ENCODE assay signal across 8 cellular contexts in the genomic region with DNA sequence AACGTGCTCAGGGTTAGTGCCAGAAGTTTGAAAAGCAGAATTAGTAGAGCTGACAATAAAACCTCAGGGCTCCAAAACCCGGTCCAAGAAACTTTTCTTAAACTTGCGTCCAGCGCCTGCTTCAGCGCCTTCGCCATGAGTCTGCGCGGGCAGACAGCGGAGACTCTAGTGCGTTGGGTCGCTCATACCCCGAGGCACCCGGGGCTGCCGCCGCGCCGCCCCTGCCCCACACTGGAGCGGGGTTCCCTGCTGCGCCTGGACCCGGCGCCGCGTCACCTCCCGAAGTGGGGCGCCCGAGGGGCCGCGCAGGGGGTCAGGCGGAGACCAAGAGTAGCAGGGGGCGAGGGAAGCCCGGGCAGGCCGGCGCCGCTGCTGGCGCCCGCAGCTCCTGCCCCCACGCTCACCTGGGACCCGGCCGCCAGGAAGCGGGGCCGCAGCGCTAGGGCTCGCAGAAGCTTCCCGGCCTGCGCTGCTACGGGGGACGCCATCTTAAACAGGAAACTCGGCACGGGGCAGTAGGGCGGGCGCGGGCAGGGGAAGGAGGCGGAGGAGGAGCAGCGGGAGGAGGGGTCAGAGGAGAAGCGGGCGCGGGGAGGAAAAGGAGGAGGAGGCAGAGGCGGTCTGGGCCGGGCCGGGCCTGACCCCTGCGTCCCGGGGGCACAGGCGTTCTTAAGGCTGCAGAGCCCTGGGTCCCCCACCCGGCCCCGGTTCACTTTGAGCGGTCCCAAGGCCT. TPM values are rescaled to one million over a fixed set of nuclear protein-coding genes. Genes with fewer than 3 reads are reported as not detected.
DNase-seq lines count a peak whose midpoint lies in the region; ATAC-seq and TF ChIP-seq lines count a peak whose summit lies in the region.

A gene with protein sequence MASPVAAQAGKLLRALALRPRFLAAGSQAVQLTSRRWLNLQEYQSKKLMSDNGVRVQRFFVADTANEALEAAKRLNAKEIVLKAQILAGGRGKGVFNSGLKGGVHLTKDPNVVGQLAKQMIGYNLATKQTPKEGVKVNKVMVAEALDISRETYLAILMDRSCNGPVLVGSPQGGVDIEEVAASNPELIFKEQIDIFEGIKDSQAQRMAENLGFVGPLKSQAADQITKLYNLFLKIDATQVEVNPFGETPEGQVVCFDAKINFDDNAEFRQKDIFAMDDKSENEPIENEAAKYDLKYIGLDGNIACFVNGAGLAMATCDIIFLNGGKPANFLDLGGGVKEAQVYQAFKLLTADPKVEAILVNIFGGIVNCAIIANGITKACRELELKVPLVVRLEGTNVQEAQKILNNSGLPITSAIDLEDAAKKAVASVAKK (minus strand): TSS at position 514 of the 733 bp plus-strand sequence. CDS start 26 bp downstream, at position 488.

- TF ChIP-seq POLR2A in spleen (IDR thresholded peaks at IDR 0.05) = no peak

- peaks cover 0 to 11% (median 3%) of the 10 kb centered on the region in 6 donors for H3K9me3 Mint-ChIP-seq in immature natural killer cell

- no peaks in the 10 kb centered on the region for H3K4me1 ChIP-seq in mammary epithelial cell (ENCODE audit: insufficient read depth, low read length)
- peaks cover 22 to 75% (median 63%) of the 10 kb centered on the region in 6 donors for H3K4me1 ChIP-seq in spleen

- DNase-seq in NCI-H2107 treated with DMSO at 0.1 percent for 48 hours (lab: John Stamatoyannopoulos, UW; ENCODE audit: unreplicated experiment) (peak; percentile 46), NCI-H2107 (lab: John Stamatoyannopoulos, UW) (no peak), NCI-H2029 treated with DMSO at 0.1 percent for 48 hours (lab: John Stamatoyannopoulos, UW) (peak; percentile 11), mammary epithelial cell (peak; percentile 77), immature natural killer cell (peak; percentile 80 to 82 (median 80)), spleen (peak; percentile 97)

- CTCF ChIA-PET in mammary epithelial cell (lab: Charles Lee; ENCODE audit: low non-redundant PET) = no interaction called here

- H3K79me2 ChIP-seq in mammary epithelial cell (ENCODE audit: insufficient read depth, low read length) = peaks cover 54% of the 10 kb centered on the region

- TF ChIP-seq CTCF in WI38 (IDR thresholded peaks at IDR 0.05; ENCODE audit: low read depth, low read length) (no peak), mammary epithelial cell (conservative IDR thresholded peaks at IDR 0.05 in 1 of 2, IDR thresholded peaks at IDR 0.05 in 1 of 2; ENCODE audit: extremely low read depth in 1 of 2, insufficient read depth in 1 of 2, low read depth in 1 of 2, low read length in 2 of 2) (no peak), spleen (IDR thresholded peaks at IDR 0.05 in 8 of 11, conservative IDR thresholded peaks at IDR 0.05 in 3 of 11) (peak in 2 of 11 experiments; percentile 6 to 9)

- intact Hi-C loops in mammary epithelial cell (cut with micrococcal nuclease) (no loop called here), spleen (cut with DNase I; ENCODE audit: low total_unique reads) (no loop called here)

- 0% methylated on average over 7 of the region's 66 CpGs for WGBS in mammary epithelial cell (ENCODE audit: low coverage, missing lambda C conversion rate)
- 0% methylated on average over 24 to 66 of the region's 66 CpGs for WGBS in spleen, 5 donors

- H3K9me3 ChIP-seq in mammary epithelial cell (replicated peaks; ENCODE audit: insufficient read depth, low read length) (no peaks in the 10 kb centered on the region), spleen (no peaks in the 10 kb centered on the region)

- peak within 1 kb of the TSS; percentile 75 for H3K27ac ChIP-seq in mammary epithelial cell (ENCODE audit: insufficient read depth, low read depth, low read length)
- H3K27ac ChIP-seq in spleen = peak within 1 kb of the TSS; percentile 95 to 99 (median 98)

- TSS peak; percentile 32 for BruUV-seq in mammary epithelial cell (replicated peaks; lab: Mats Ljungman, UMichigan)

- H3K36me3 ChIP-seq in mammary epithelial cell (ENCODE audit: insufficient read depth, low read length) (no peaks in the 10 kb centered on the region), spleen (no peaks in the 10 kb centered on the region)

- H3K36me3 Mint-ChIP-seq in immature natural killer cell = peaks cover 0 to 10% (median 0%) of the 10 kb centered on the region in 3 donors

- H3K4me3 ChIP-seq in WI38 (ENCODE audit: low read depth, low read length) (peak within 1 kb of the TSS; percentile 80), mammary epithelial cell (replicated peaks in 1 of 3; ENCODE audit: insufficient read depth in 1 of 3, low read depth in 2 of 3, low read length in 3 of 3) (peak within 1 kb of the TSS; percentile 79 to 86 (median 83)), spleen (peak within 1 kb of the TSS; percentile 66 to 98 (median 88))

- ATAC-seq in HG02870 (IDR thresholded peaks at IDR 0.05; ENCODE audit: unreplicated experiment) = peak; percentile 52

- peak within 1 kb of the TSS; percentile 88 for H3K4me2 ChIP-seq in mammary epithelial cell (ENCODE audit: insufficient read depth, low read depth, low read length)

- dilution Hi-C loops in mammary epithelial cell (cut with HindIII; ENCODE audit: low sequenced_read_pairs) = no loop called here

- peak within 1 kb of the TSS; percentile 80 for H3K9ac ChIP-seq in mammary epithelial cell (ENCODE audit: insufficient read depth, low read length)

- H3K27me3 ChIP-seq in mammary epithelial cell (ENCODE audit: insufficient read depth, low read length) (no peaks in the 10 kb centered on the region), spleen (replicated peaks in 1 of 7) (no peaks in the 10 kb centered on the region)

- in situ Hi-C loops in mammary epithelial cell (cut with MboI; ENCODE audit: low sequenced_read_pairs in 2 of 2) = no loop called here

- H3K4me3 Mint-ChIP-seq in immature natural killer cell = peak within 1 kb of the TSS; percentile 78 to 86 (median 80)

- peak within 1 kb of the TSS; percentile 88 to 96 (median 93) for H3K27ac Mint-ChIP-seq in immature natural killer cell

- H3K4me1 Mint-ChIP-seq in immature natural killer cell = peaks cover 60 to 69% of the 10 kb centered on the region in 2 donors

- no peaks in the 10 kb centered on the region for H4K20me1 ChIP-seq in mammary epithelial cell (ENCODE audit: insufficient read depth, low read length)

- H3K27me3 Mint-ChIP-seq in immature natural killer cell (ENCODE audit: low read depth in 3 of 3) = peaks cover 10 to 16% (median 15%) of the 10 kb centered on the region in 3 donors

- H2AFZ ChIP-seq in mammary epithelial cell (ENCODE audit: low read depth, low read length) = peak within 1 kb of the TSS; percentile 100

RNA-seq across cellular contexts. Expression of the gene that starts here (rescaled TPM):
- 10 to 100 TPM; 25.8 to 35.2 TPM for total RNA-seq in mammary epithelial cell
- 20.6 TPM for polyA plus RNA-seq in mammary epithelial cell
- polyA minus RNA-seq in mammary epithelial cell = 15.9 TPM
- polyA plus RNA-seq in immature natural killer cell = 10 to 100 TPM; 49.4 to 67.1 (median 58.2) TPM
- 10 to 100 TPM; 53.3 to 75.6 (median 63.8) TPM for total RNA-seq in spleen
- polyA plus RNA-seq in spleen = 10 to 100 TPM; 31.5 to 45.1 (median 41.8) TPM
